9 cellular contexts compared by ENCODE assay signal in genomic region chr16:30525844-30526136, GRCh38. TPM values are rescaled to one million over a fixed set of nuclear protein-coding genes. Genes with fewer than 3 reads are reported as not detected.
DNase-seq lines count a peak whose midpoint lies in the region.
"Had no signal": no experiment of that assay in that cellular context is flagged by ENCODE, and none has a peak within 500 bp of the region (broad histone marks: within the 10 kb centered on the region; RNA-seq: fewer than 3 reads in every experiment).

No MANE protein-coding gene starts in this region.

- no peaks in the 10 kb centered on the region for H3K27me3 ChIP-seq in stomach smooth muscle (ENCODE audit: control insufficient read depth in 1 of 2, insufficient read depth in 2 of 2, low read length in 2 of 2)

- peaks cover 23% of the 10 kb centered on the region for H3K4me1 Mint-ChIP-seq in activated T-helper 2 cell treated with anti-CD3 and anti-CD28 coated beads, Interferon-gamma antibody, Interleukin-2, Interleukin-4, amounts not matched to agents 10 μg/mL and 5 μg/mL and 100 μg/mL, durations not matched to agents 14 hours and 24 hours and 36 hours (ENCODE audit: low read depth)
- H3K4me1 Mint-ChIP-seq in immature natural killer cell: peaks cover 26 to 34% of the 10 kb centered on the region in 2 donors

- H3K27ac ChIP-seq in stomach smooth muscle (ENCODE audit: low read length): peak overlapping the region; percentile 58

- H3K9ac ChIP-seq in stomach smooth muscle (ENCODE audit: low read length in 2 of 2): peak overlapping the region; percentile 29 to 68

- H3K4me3 Mint-ChIP-seq in activated T-helper 2 cell treated with anti-CD3 and anti-CD28 coated beads, Interferon-gamma antibody, Interleukin-2, Interleukin-4, amounts not matched to agents 10 μg/mL and 5 μg/mL and 100 μg/mL, durations not matched to agents 14 hours and 24 hours and 36 hours (ENCODE audit: low read depth): peak overlapping the region; percentile 82
- peak overlapping the region; percentile 84 to 89 (median 86) for H3K4me3 Mint-ChIP-seq in immature natural killer cell

- H3K27me3 Mint-ChIP-seq in activated T-helper 2 cell treated with anti-CD3 and anti-CD28 coated beads, Interferon-gamma antibody, Interleukin-2, Interleukin-4, amounts not matched to agents 10 μg/mL and 5 μg/mL and 100 μg/mL, durations not matched to agents 14 hours and 24 hours and 36 hours (ENCODE audit: low read depth): no peaks in the 10 kb centered on the region
- H3K27me3 Mint-ChIP-seq in immature natural killer cell (ENCODE audit: low read depth in 3 of 3): peaks cover 2 to 13% (median 4%) of the 10 kb centered on the region in 3 donors

- intact Hi-C loops in activated T-helper 2 cell treated with anti-CD3 and anti-CD28 coated beads, Interferon-gamma antibody, Interleukin-2, Interleukin-4, amounts not matched to agents 10 μg/mL and 5 μg/mL and 100 μg/mL, durations not matched to agents 14 hours and 24 hours and 36 hours (cut with micrococcal nuclease): loop anchor here (2.0 to 5.0 kb wide), 6 partner anchors 47 to 153 kb away; partner anchors contain the start of genes DCTPP1, FBRS, ITGAL and MYL11

- peak overlapping the region; percentile 55 for H3K27ac Mint-ChIP-seq in activated T-helper 2 cell treated with anti-CD3 and anti-CD28 coated beads, Interferon-gamma antibody, Interleukin-2, Interleukin-4, amounts not matched to agents 10 μg/mL and 5 μg/mL and 100 μg/mL, durations not matched to agents 14 hours and 24 hours and 36 hours
- H3K27ac Mint-ChIP-seq in immature natural killer cell: peak overlapping the region in 5 of 6 donors; percentile 59 to 83 (median 66)

- no peaks in the 10 kb centered on the region for H3K9me3 Mint-ChIP-seq in activated T-helper 2 cell treated with anti-CD3 and anti-CD28 coated beads, Interferon-gamma antibody, Interleukin-2, Interleukin-4, amounts not matched to agents 10 μg/mL and 5 μg/mL and 100 μg/mL, durations not matched to agents 14 hours and 24 hours and 36 hours
- no peaks in the 10 kb centered on the region for H3K9me3 Mint-ChIP-seq in immature natural killer cell

- DNase-seq in NOMO-1 treated with DMSO at 0.1 percent for 48 hours (lab: John Stamatoyannopoulos, UW; ENCODE audit: unreplicated experiment) (peak; percentile 41), NOMO-1 treated with dmso at 0.1 percent for 144 hours (lab: John Stamatoyannopoulos, UW; ENCODE audit: unreplicated experiment) (no peak), immature natural killer cell (no peak), hippocampal formation (lab: John Stamatoyannopoulos, UW) (no peak), NCI-H1105 treated with DMSO at 0.1 percent for 48 hours (lab: John Stamatoyannopoulos, UW) (no peak)
- DNase-seq in activated T-helper 2 cell treated with anti-CD3 and anti-CD28 coated beads, Interferon-gamma antibody, Interleukin-2, Interleukin-4, amounts not matched to agents 10 μg/mL and 5 μg/mL and 100 μg/mL, durations not matched to agents 14 hours and 24 hours and 36 hours (ENCODE audit: low spot score): no peak
- DNase-seq in activated effector memory CD4-positive, alpha-beta T cell treated with Interleukin-2 at 50 U/mL for 16 hours: no peak

- H3K36me3 ChIP-seq in stomach smooth muscle (ENCODE audit: control insufficient read depth in 2 of 2, insufficient read depth in 2 of 2, low read length in 2 of 2): peaks cover under 1 to 4% of the 10 kb centered on the region in 2 donors

- H3K9me3 ChIP-seq in stomach smooth muscle (ENCODE audit: control insufficient read depth in 2 of 2, low read length in 2 of 2): no peaks in the 10 kb centered on the region

- H3K36me3 Mint-ChIP-seq in activated T-helper 2 cell treated with anti-CD3 and anti-CD28 coated beads, Interferon-gamma antibody, Interleukin-2, Interleukin-4, amounts not matched to agents 10 μg/mL and 5 μg/mL and 100 μg/mL, durations not matched to agents 14 hours and 24 hours and 36 hours (ENCODE audit: low read depth): peaks cover 15% of the 10 kb centered on the region
- H3K36me3 Mint-ChIP-seq in immature natural killer cell: peaks cover 0 to 13% (median 9%) of the 10 kb centered on the region in 3 donors

- peak overlapping the region; percentile 46 to 86 for H3K4me3 ChIP-seq in stomach smooth muscle (ENCODE audit: low read length in 2 of 2)

- peaks cover 24% of the 10 kb centered on the region for H3K4me1 ChIP-seq in stomach smooth muscle (ENCODE audit: control insufficient read depth, insufficient read depth, low read length)

RNA-seq across cellular contexts. Expression of gene ZNF768, which starts 0.6 kb away (rescaled TPM):
- 16.9 and 17.1 TPM in 2 replicates for total RNA-seq in activated T-helper 2 cell treated with anti-CD3 and anti-CD28 coated beads, Interferon-gamma antibody, Interleukin-2, Interleukin-4, amounts not matched to agents 10 μg/mL and 5 μg/mL and 100 μg/mL, durations not matched to agents 14 hours and 24 hours and 36 hours
- 1 to 10 TPM in 2 of 3 donors, under 1 TPM in 1; 0.15 to 1.7 (median 1.3) TPM for polyA plus RNA-seq in immature natural killer cell

RNA-seq across cellular contexts. Expression of gene ZNF747, which starts 8.9 kb away (rescaled TPM):
- total RNA-seq in activated T-helper 2 cell treated with anti-CD3 and anti-CD28 coated beads, Interferon-gamma antibody, Interleukin-2, Interleukin-4, amounts not matched to agents 10 μg/mL and 5 μg/mL and 100 μg/mL, durations not matched to agents 14 hours and 24 hours and 36 hours: 11.8 and 11.9 TPM in 2 replicates
- polyA plus RNA-seq in immature natural killer cell: 10 to 100 TPM in 1 of 3 donors, 1 to 10 TPM in 2; 7.4 to 10.2 (median 8.3) TPM

RNA-seq across cellular contexts. Expression of gene ZNF764, which starts 32.4 kb away (rescaled TPM):
- total RNA-seq in activated T-helper 2 cell treated with anti-CD3 and anti-CD28 coated beads, Interferon-gamma antibody, Interleukin-2, Interleukin-4, amounts not matched to agents 10 μg/mL and 5 μg/mL and 100 μg/mL, durations not matched to agents 14 hours and 24 hours and 36 hours: 14.5 and 14.6 TPM in 2 replicates
- polyA plus RNA-seq in immature natural killer cell: 1 to 10 TPM; 1.3 to 6.3 (median 2.3) TPM

RNA-seq across cellular contexts. Expression of gene ZNF688, which starts 45.7 kb away (rescaled TPM):
- total RNA-seq in activated T-helper 2 cell treated with anti-CD3 and anti-CD28 coated beads, Interferon-gamma antibody, Interleukin-2, Interleukin-4, amounts not matched to agents 10 μg/mL and 5 μg/mL and 100 μg/mL, durations not matched to agents 14 hours and 24 hours and 36 hours: 8.7 and 9.2 TPM in 2 replicates
- polyA plus RNA-seq in immature natural killer cell: 10 to 100 TPM; 31.9 to 39.0 (median 33.6) TPM

RNA-seq across cellular contexts. Expression of gene ITGAL, which starts 53.2 kb away (rescaled TPM):
- 292 and 293 TPM in 2 replicates for total RNA-seq in activated T-helper 2 cell treated with anti-CD3 and anti-CD28 coated beads, Interferon-gamma antibody, Interleukin-2, Interleukin-4, amounts not matched to agents 10 μg/mL and 5 μg/mL and 100 μg/mL, durations not matched to agents 14 hours and 24 hours and 36 hours
- polyA plus RNA-seq in immature natural killer cell: 100 to 1,000 TPM; 218 to 488 (median 238) TPM
- total RNA-seq: HT1080 had no signal
